In genomic region chr2:6506311-6507258, GRCh38 we compare ENCODE assay signal across 14 cellular contexts.
DNase-seq lines count a peak whose midpoint lies in the region; ATAC-seq and TF ChIP-seq lines count a peak whose summit lies in the region.
"Had no signal": no experiment of that assay in that cellular context is flagged by ENCODE, and none has a peak within 500 bp of the region (broad histone marks: within the 10 kb centered on the region; RNA-seq: fewer than 3 reads in every experiment).

No MANE protein-coding gene starts in this region.

- H3K9me3 ChIP-seq in heart left ventricle, result no peaks in the 10 kb centered on the region
- H3K9me3 ChIP-seq in right lobe of liver, result no peaks in the 10 kb centered on the region

- no peak overlapping the region for H3K4me3 ChIP-seq in heart left ventricle
- no peak overlapping the region for H3K4me3 ChIP-seq in astrocyte of the cerebellum (ENCODE audit: low read depth, low read length)
- no peak overlapping the region for H3K4me3 ChIP-seq in kidney epithelial cell (ENCODE audit: low read depth, low read length)
- no peak overlapping the region for H3K4me3 ChIP-seq in right lobe of liver
- H3K4me3 ChIP-seq: cardiac muscle cell had no signal

- no peak for TF ChIP-seq CTCF in heart left ventricle (IDR thresholded peaks at IDR 0.05)
- TF ChIP-seq CTCF in astrocyte of the cerebellum (IDR thresholded peaks at IDR 0.05; ENCODE audit: low read depth, low read length, missing control alignments), result no peak
- TF ChIP-seq CTCF in kidney epithelial cell (IDR thresholded peaks at IDR 0.05; ENCODE audit: insufficient read depth, low read length, poor library complexity, severe bottlenecking), result no peak
- TF ChIP-seq CTCF in right lobe of liver (IDR thresholded peaks at IDR 0.05), result no peak

- WGBS in heart left ventricle, 4 donors, result 60 to 62% (median 62%) methylated on average over 14 of the region's 14 CpGs
- WGBS in right lobe of liver (ENCODE audit: insufficient coverage, low coverage, low lambda C conversion rate, missing lambda C conversion rate), result 33% methylated on average over 13 of the region's 14 CpGs

- DNase-seq in heart left ventricle, result no peak
- no peak for DNase-seq in cardiac septum (ENCODE audit: low spot score)
- DNase-seq in astrocyte of the cerebellum (ENCODE audit: low read depth), result peak; percentile 71
- peak; percentile 67 for DNase-seq in kidney epithelial cell (ENCODE audit: low read depth)
- no peak for DNase-seq in dermis blood vessel endothelial cell
- DNase-seq in NCI-H345 treated with DMSO at 0.1 percent for 48 hours (lab: John Stamatoyannopoulos, UW; ENCODE audit: unreplicated experiment), result no peak
- DNase-seq in stimulated activated CD4-positive, alpha-beta T cell treated with anti-CD3 and anti-CD28 coated beads, Interleukin-12 subunit alpha, Interleukin-12 subunit beta, amount 100 ng/mL, for 4 hours, result no peak
- no peak for DNase-seq in right lobe of liver
- DNase-seq: activated T-cell treated with anti-CD3 and anti-CD28 coated beads, Interleukin-2, amount 50 U/mL, for 24 hours; glutamatergic neuron; NCI-H2107; stimulated activated CD8-positive, alpha-beta memory T cell treated with anti-CD3 and anti-CD28 coated beads, Interleukin-4, amount 100 ng/mL, for 48 hours had no signal

- TF ChIP-seq POLR2A in heart left ventricle (IDR thresholded peaks at IDR 0.05), result no peak
- TF ChIP-seq POLR2A in right lobe of liver (IDR thresholded peaks at IDR 0.05), result no peak

- H3K4me1 ChIP-seq in heart left ventricle (peaks cover 0 to 3% (median 0%) of the 10 kb centered on the region in 12 donors), right lobe of liver (no peaks in the 10 kb centered on the region)

- H3K27me3 ChIP-seq in heart left ventricle (no peaks in the 10 kb centered on the region), kidney epithelial cell (ENCODE audit: control insufficient read depth, insufficient read depth, low read length) (no peaks in the 10 kb centered on the region), right lobe of liver (no peaks in the 10 kb centered on the region)
- H3K27me3 ChIP-seq: cardiac muscle cell had no signal

- ATAC-seq in heart left ventricle (peak in 3 of 4 donors; percentile 50 to 67 (median 57)), right lobe of liver (no peak)
- ATAC-seq: WTC11 had no signal

- in situ Hi-C loops in astrocyte of the cerebellum (cut with HindIII; ENCODE audit: low sequenced_read_pairs), result no loop called here

- no peaks in the 10 kb centered on the region for H3K36me3 ChIP-seq in heart left ventricle
- H3K36me3 ChIP-seq in kidney epithelial cell (ENCODE audit: control insufficient read depth, insufficient read depth, low read length), result no peaks in the 10 kb centered on the region
- no peaks in the 10 kb centered on the region for H3K36me3 ChIP-seq in right lobe of liver
- H3K36me3 ChIP-seq: cardiac muscle cell had no signal

- intact Hi-C loops in heart left ventricle (cut with DNase I) (no loop called here), cardiac septum (cut with DNase I) (no loop called here), right lobe of liver (cut with DNase I) (no loop called here)

- H3K27ac ChIP-seq in heart left ventricle (no peak overlapping the region), right lobe of liver (no peak overlapping the region)
- H3K27ac ChIP-seq: cardiac muscle cell had no signal

Comparison
In these comparisons a context has a peak if more than half of its experiments do, and no peak if none do; other contexts are left out.
1. ATAC-seq: peak in heart left ventricle (3 of 4); none in right lobe of liver (0 of 4).
2. DNase-seq: peak in astrocyte of the cerebellum (single experiment) and kidney epithelial cell (single experiment); none in heart left ventricle (0 of 5), cardiac septum (single experiment), dermis blood vessel endothelial cell (single experiment), NCI-H345 treated with DMSO at 0.1 percent for 48 hours (single experiment), stimulated activated CD4-positive, alpha-beta T cell treated with anti-CD3 and anti-CD28 coated beads, Interleukin-12 subunit alpha, Interleukin-12 subunit beta, amount 100 ng/mL, for 4 hours (single experiment) and right lobe of liver (0 of 3).